In genomic region chr5:151456321-151456940, GRCh38 we compare ENCODE assay signal across 14 cellular contexts.
"Had no signal": no experiment of that assay in that cellular context is flagged by ENCODE, and none has a peak within 500 bp of the region (broad histone marks: within the 10 kb centered on the region; RNA-seq: fewer than 3 reads in every experiment).

No MANE protein-coding gene starts in this region.

- H3K27me3 ChIP-seq: ascending aorta, colonic mucosa, heart right ventricle, uterus had no signal

- H3K27me3 Mint-ChIP-seq: activated CD8-positive, alpha-beta T cell treated with anti-CD3 and anti-CD28 coated beads for 36 hours had no signal

- H3K4me3 ChIP-seq: ascending aorta, colonic mucosa, heart right ventricle, uterus had no signal

- H3K4me1 ChIP-seq: ascending aorta, uterus had no signal

- FAIRE-seq: endothelial cell of umbilical vein, kidney had no signal

- ATAC-seq: activated CD8-positive, alpha-beta T cell treated with anti-CD3 and anti-CD28 coated beads for 36 hours; activated T-cell treated with anti-CD3 and anti-CD28 coated beads, Interleukin-2, amount 50 U/mL, for 72 hours; left ventricle myocardium superior had no signal

- H3K4me3 Mint-ChIP-seq: activated CD8-positive, alpha-beta T cell treated with anti-CD3 and anti-CD28 coated beads for 36 hours; activated T-cell treated with anti-CD3 and anti-CD28 coated beads, Interleukin-2, amount 50 U/mL, for 72 hours had no signal

- H3K9me3 Mint-ChIP-seq: activated CD8-positive, alpha-beta T cell treated with anti-CD3 and anti-CD28 coated beads for 36 hours; activated T-cell treated with anti-CD3 and anti-CD28 coated beads, Interleukin-2, amount 50 U/mL, for 72 hours had no signal

- H3K27ac ChIP-seq: ascending aorta, colonic mucosa, heart right ventricle, uterus had no signal

- H3K9me3 ChIP-seq: ascending aorta, colonic mucosa, heart right ventricle, uterus had no signal

- H3K27ac Mint-ChIP-seq: activated CD8-positive, alpha-beta T cell treated with anti-CD3 and anti-CD28 coated beads for 36 hours had no signal

- H3K36me3 ChIP-seq: colonic mucosa, uterus had no signal

- DNase-seq: activated CD8-positive, alpha-beta memory T cell treated with anti-CD3 and anti-CD28 coated beads, Interleukin-2, amount 50 U/mL, for 4 hours; activated CD8-positive, alpha-beta T cell treated with anti-CD3 and anti-CD28 coated beads for 36 hours; activated naive CD4-positive, alpha-beta T cell; activated T-cell treated with anti-CD3 and anti-CD28 coated beads, Interleukin-2, amount 50 U/mL, for 72 hours; colonic mucosa; foreskin melanocyte; heart right ventricle; kidney; left ventricle myocardium superior; mesendoderm; stimulated activated CD4-positive, alpha-beta T cell treated with anti-CD3 and anti-CD28 coated beads, Interleukin-4, amount 100 ng/mL, for 4 hours; uterus had no signal
